29 cellular contexts compared by ENCODE assay signal in the genomic region with DNA sequence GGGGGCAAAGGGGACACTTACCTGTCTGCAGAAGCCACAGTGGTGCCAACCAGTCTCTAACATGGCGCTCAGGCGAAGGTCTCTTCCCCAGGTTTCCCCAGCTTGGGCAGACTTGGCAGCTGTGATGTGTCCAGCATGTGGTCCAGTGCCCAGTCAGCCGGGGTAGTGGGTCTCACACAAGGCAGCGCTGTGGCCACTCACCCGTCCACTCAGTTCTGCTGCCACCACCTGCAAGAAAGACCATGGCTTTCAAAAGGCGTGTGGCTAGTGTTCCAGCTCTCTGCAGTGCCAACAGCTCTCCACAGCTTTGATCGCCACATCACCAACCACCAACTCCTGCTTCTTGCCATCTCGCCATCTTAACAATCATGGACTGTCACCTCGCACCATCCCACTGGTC.
"Had no signal": no experiment of that assay in that cellular context is flagged by ENCODE, and none has a peak within 500 bp of the region (broad histone marks: within the 10 kb centered on the region; RNA-seq: fewer than 3 reads in every experiment).

No MANE protein-coding gene starts in this region.

- H3K4me1 ChIP-seq: parathyroid adenoma, psoas muscle, right lobe of liver, sigmoid colon, stomach, thyroid gland, upper lobe of left lung, vagina had no signal

- H3K4me1 Mint-ChIP-seq: stimulated activated effector memory CD8-positive, alpha-beta T cell treated with anti-CD3 and anti-CD28 coated beads, Interleukin-12 subunit alpha, Interleukin-12 subunit beta, amount 100 ng/mL, for 72 hours; stimulated activated naive B cell treated with anti-CD40 and anti-IgM and Interleukin-4, amounts not matched to agents 10 μg/mL and 1 μg/mL and 100 μg/mL, for 72 hours had no signal

- DNase-seq: nephron progenitor cell; occipital lobe; ovary; posterior cingulate gyrus; psoas muscle; right cardiac atrium; right lobe of liver; sigmoid colon; small intestine; stimulated activated CD4-positive, alpha-beta T cell treated with anti-CD3 and anti-CD28 coated beads, Interleukin-15, amount 100 ng/mL, for 24 hours; stimulated activated CD4-positive, alpha-beta T cell treated with anti-CD3 and anti-CD28 coated beads, Interleukin-2, amount 100 ng/mL, for 24 hours; stimulated activated CD4-positive, alpha-beta T cell treated with anti-CD3 and anti-CD28 coated beads, Interleukin-2, amount 100 ng/mL, for 48 hours; stimulated activated CD4-positive, alpha-beta T cell treated with anti-CD3 and anti-CD28 coated beads, Interleukin-4, amount 100 ng/mL, for 24 hours; stimulated activated naive B cell treated with anti-CD40 and anti-IgM and Interleukin-4, amounts not matched to agents 10 μg/mL and 1 μg/mL and 100 μg/mL, for 72 hours; stimulated activated naive CD4-positive, alpha-beta T cell treated with Interleukin-2 at 50 U/mL for 16 hours; stomach; thyroid gland; trophoblast cell; upper lobe of left lung had no signal

- FAIRE-seq: small intestine, urothelium cell line had no signal

- H3K27me3 Mint-ChIP-seq: progenitor cell of endocrine pancreas; stimulated activated naive CD8-positive, alpha-beta T cell treated with anti-CD3 and anti-CD28 coated beads, Interleukin-15, Interleukin-2, amounts not matched to agents 100 ng/mL and 50 ng/mL, for 24 hours had no signal

- H3K9me3 Mint-ChIP-seq: natural killer cell treated with Interleukin-12 subunit alpha and Interleukin-12 subunit beta and Interleukin-15 and Interleukin-18, amount 100 ng/mL, for 72 hours; stimulated activated effector memory CD8-positive, alpha-beta T cell treated with anti-CD3 and anti-CD28 coated beads, Interleukin-12 subunit alpha, Interleukin-12 subunit beta, amount 100 ng/mL, for 72 hours; stimulated activated naive CD8-positive, alpha-beta T cell treated with anti-CD3 and anti-CD28 coated beads, Interleukin-15, Interleukin-2, amounts not matched to agents 100 ng/mL and 50 ng/mL, for 24 hours had no signal

- H3K27ac Mint-ChIP-seq: natural killer cell treated with Interleukin-12 subunit alpha and Interleukin-12 subunit beta and Interleukin-15 and Interleukin-18, amount 100 ng/mL, for 72 hours; nephron progenitor cell; progenitor cell of endocrine pancreas; stimulated activated effector memory CD8-positive, alpha-beta T cell treated with anti-CD3 and anti-CD28 coated beads, Interleukin-12 subunit alpha, Interleukin-12 subunit beta, amount 100 ng/mL, for 72 hours; stimulated activated naive B cell treated with anti-CD40 and anti-IgM and Interleukin-4, amounts not matched to agents 10 μg/mL and 1 μg/mL and 100 μg/mL, for 72 hours; stimulated activated naive CD8-positive, alpha-beta T cell treated with anti-CD3 and anti-CD28 coated beads, Interleukin-15, Interleukin-2, amounts not matched to agents 100 ng/mL and 50 ng/mL, for 24 hours had no signal

- H3K27me3 ChIP-seq: ovary, right lobe of liver, sigmoid colon, stomach, thyroid gland, tibial nerve, upper lobe of left lung, vagina had no signal

- ATAC-seq: psoas muscle; right cardiac atrium; right lobe of liver; stimulated activated effector memory CD8-positive, alpha-beta T cell treated with anti-CD3 and anti-CD28 coated beads, Interleukin-12 subunit alpha, Interleukin-12 subunit beta, amount 100 ng/mL, for 72 hours; stimulated activated naive B cell treated with anti-CD40 and anti-IgM and Interleukin-4, amounts not matched to agents 10 μg/mL and 1 μg/mL and 100 μg/mL, for 72 hours had no signal

- H3K4me3 ChIP-seq: ovary, psoas muscle, right lobe of liver, sigmoid colon, stomach, thoracic aorta, thyroid gland, tibial nerve, upper lobe of left lung, vagina had no signal

- H3K9me3 ChIP-seq: ovary, psoas muscle, right lobe of liver, sigmoid colon, stomach, thoracic aorta, thyroid gland, tibial nerve, upper lobe of left lung, vagina had no signal

- H3K4me3 Mint-ChIP-seq: natural killer cell treated with Interleukin-12 subunit alpha and Interleukin-12 subunit beta and Interleukin-15 and Interleukin-18, amount 100 ng/mL, for 72 hours; nephron progenitor cell; neural crest cell; stimulated activated effector memory CD8-positive, alpha-beta T cell treated with anti-CD3 and anti-CD28 coated beads, Interleukin-12 subunit alpha, Interleukin-12 subunit beta, amount 100 ng/mL, for 72 hours; stimulated activated naive B cell treated with anti-CD40 and anti-IgM and Interleukin-4, amounts not matched to agents 10 μg/mL and 1 μg/mL and 100 μg/mL, for 72 hours; stimulated activated naive CD8-positive, alpha-beta T cell treated with anti-CD3 and anti-CD28 coated beads, Interleukin-15, Interleukin-2, amounts not matched to agents 100 ng/mL and 50 ng/mL, for 24 hours had no signal

- H3K27ac ChIP-seq: ovary, parathyroid adenoma, psoas muscle, right lobe of liver, sigmoid colon, stomach, thoracic aorta, thyroid gland, tibial nerve, upper lobe of left lung, vagina had no signal

- H3K36me3 Mint-ChIP-seq: natural killer cell treated with Interleukin-12 subunit alpha and Interleukin-12 subunit beta and Interleukin-15 and Interleukin-18, amount 100 ng/mL, for 72 hours; stimulated activated effector memory CD8-positive, alpha-beta T cell treated with anti-CD3 and anti-CD28 coated beads, Interleukin-12 subunit alpha, Interleukin-12 subunit beta, amount 100 ng/mL, for 72 hours had no signal

- H3K36me3 ChIP-seq: ovary, right lobe of liver, sigmoid colon, stomach, thoracic aorta, thyroid gland, tibial nerve, upper lobe of left lung, vagina had no signal
